In genomic region chr5:58459276-58459859, GRCh38 we compare ENCODE assay signal across 1 cellular context.
TF ChIP-seq lines count a peak whose summit lies in the region.

No MANE protein-coding gene starts in this region.

TF ChIP-seq in HepG2, 621 proteins besides CTCF, POLR2A, EP300 and RAD21:
- TF ChIP-seq PRDM15 (CRISPR knock-in tag; IDR thresholded peaks at IDR 0.05) (0 out of 2 replicates have a peak, but pooled peaks have one; percentile 3), ZNF207 (IDR thresholded peaks at IDR 0.05; ENCODE audit: borderline replicate concordance) (no peak), ATF7-NPFF (CRISPR knock-in tag; IDR thresholded peaks at IDR 0.05; ENCODE audit: low read depth) (0 out of 2 replicates have a peak, but pooled peaks have one; percentile 26), ZNF891 (CRISPR knock-in tag; IDR thresholded peaks at IDR 0.05) (no peak), THAP8 (CRISPR knock-in tag; IDR thresholded peaks at IDR 0.05; ENCODE audit: borderline replicate concordance) (0 out of 2 replicates have a peak, but pooled peaks have one; percentile 18), CHD2 (IDR thresholded peaks at IDR 0.05; ENCODE audit: low read depth, low read length) (no peak), DMAP1 (CRISPR knock-in tag; IDR thresholded peaks at IDR 0.05) (no peak), ZBED4 (CRISPR knock-in tag; IDR thresholded peaks at IDR 0.05; ENCODE audit: borderline replicate concordance) (no peak), HNRNPLL (IDR thresholded peaks at IDR 0.05; ENCODE audit: low read depth, low read length, poor library complexity, severe bottlenecking) (peak; percentile 34), AGO2 (optimal IDR thresholded peaks at IDR 0.05; ENCODE audit: low read depth, low read length) (peak; percentile 79)
